Comparison of ENCODE assay signal across 26 cellular contexts in the genomic region with DNA sequence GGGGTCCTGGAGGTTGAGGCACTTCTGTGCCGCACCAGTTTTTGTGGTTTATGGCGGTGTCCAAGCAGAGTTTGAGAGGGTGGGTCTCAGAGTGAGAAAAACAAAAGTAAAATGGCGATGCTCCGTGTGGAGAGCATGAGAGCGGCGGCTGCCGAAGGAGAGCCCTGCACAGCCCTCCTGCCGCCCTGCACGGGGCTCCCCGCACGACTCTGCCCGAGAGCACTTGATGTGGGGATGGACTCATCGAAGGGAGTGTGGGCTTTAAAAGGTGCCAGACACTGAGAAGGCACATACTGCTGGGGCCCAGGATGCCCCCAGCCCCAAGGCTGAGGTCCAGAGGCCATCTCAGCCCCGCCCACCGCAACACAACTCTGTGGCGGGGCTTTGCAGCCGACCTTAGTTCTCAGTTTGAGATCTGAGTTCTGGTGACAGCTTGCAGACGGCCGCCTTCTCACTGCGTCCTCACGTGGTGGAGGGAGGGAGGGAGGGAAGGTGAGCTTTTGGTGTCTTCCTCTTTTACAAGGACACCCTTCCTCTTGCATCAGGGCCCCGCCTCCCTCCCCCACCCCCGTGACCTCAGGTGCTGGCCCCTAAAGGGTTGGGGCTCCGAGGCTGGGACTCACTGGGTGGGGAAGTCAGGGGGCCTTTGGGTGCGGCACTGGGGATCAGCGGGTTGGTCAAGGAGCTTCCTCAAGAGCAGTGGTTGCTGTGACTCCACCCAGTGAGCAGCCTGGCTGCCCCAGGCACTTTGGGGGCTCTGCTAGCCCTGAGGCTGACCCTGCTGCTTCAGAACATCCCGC.
DNase-seq lines count a peak whose midpoint lies in the region; ATAC-seq and TF ChIP-seq lines count a peak whose summit lies in the region.
"Had no signal": no experiment of that assay in that cellular context is flagged by ENCODE, and none has a peak within 500 bp of the region (broad histone marks: within the 10 kb centered on the region; RNA-seq: fewer than 3 reads in every experiment).

No MANE protein-coding gene starts in this region.

- H3K36me3 Mint-ChIP-seq in activated naive CD4-positive, alpha-beta T cell treated with anti-CD3 and anti-CD28 coated beads, Interleukin-2, amount 10 ng/mL, durations not matched to agents 7 days and 5 days, result peaks cover 6% of the 10 kb centered on the region
- peaks cover 12% of the 10 kb centered on the region for H3K36me3 Mint-ChIP-seq in activated naive CD4-positive, alpha-beta T cell treated with anti-CD3 and anti-CD28 coated beads for 36 hours (ENCODE audit: low read depth)
- H3K36me3 Mint-ChIP-seq in chondrocyte (ENCODE audit: low read depth), result peaks cover 6% of the 10 kb centered on the region

- no peaks in the 10 kb centered on the region for H3K4me1 ChIP-seq in suprapubic skin
- H3K4me1 ChIP-seq: pancreas had no signal

- TF ChIP-seq POLR2A in suprapubic skin (IDR thresholded peaks at IDR 0.05), result no peak

- peaks cover 1% of the 10 kb centered on the region for H3K9me3 Mint-ChIP-seq in activated naive CD4-positive, alpha-beta T cell treated with anti-CD3 and anti-CD28 coated beads, Interleukin-2, amount 10 ng/mL, durations not matched to agents 7 days and 5 days
- no peaks in the 10 kb centered on the region for H3K9me3 Mint-ChIP-seq in activated naive CD4-positive, alpha-beta T cell treated with anti-CD3 and anti-CD28 coated beads for 36 hours
- H3K9me3 Mint-ChIP-seq in chondrocyte (ENCODE audit: low read depth), result no peaks in the 10 kb centered on the region
- H3K9me3 Mint-ChIP-seq: activated B cell treated with CpG ODN at 0.5 μM for 24 hours; activated naive CD8-positive, alpha-beta T cell treated with anti-CD3 and anti-CD28 coated beads, Interleukin-2, amount 10 ng/mL, durations not matched to agents 7 days and 5 days; memory B cell had no signal

- CTCF ChIA-PET in activated naive CD4-positive, alpha-beta T cell treated with anti-CD3 and anti-CD28 coated beads, Interleukin-2, amount 10 ng/mL, durations not matched to agents 7 days and 5 days (lab: Charles Lee), result no interaction called here
- CTCF ChIA-PET in activated naive CD4-positive, alpha-beta T cell treated with anti-CD3 and anti-CD28 coated beads for 36 hours (lab: Charles Lee), result no interaction called here

- DNase-seq in activated naive CD4-positive, alpha-beta T cell treated with anti-CD3 and anti-CD28 coated beads, Interleukin-2, amount 10 ng/mL, durations not matched to agents 7 days and 5 days, result peak; percentile 15
- DNase-seq in activated naive CD4-positive, alpha-beta T cell treated with anti-CD3 and anti-CD28 coated beads for 36 hours, result no peak
- DNase-seq in chondrocyte (ENCODE audit: low spot score) (peak; percentile 69), mesenteric fat pad (ENCODE audit: low spot score) (peak; percentile 80), suprapubic skin (ENCODE audit: low spot score in 2 of 2) (peak; percentile 49 to 61), DMS79 (lab: John Stamatoyannopoulos, UW) (no peak)
- DNase-seq: activated B cell treated with CpG ODN at 0.5 μM for 24 hours; activated CD4-positive, alpha-beta T cell treated with anti-CD3 and anti-CD28 coated beads, Interleukin-2, amount 50 U/mL, for 4 hours; activated CD8-positive, alpha-beta memory T cell treated with anti-CD3 and anti-CD28 coated beads, Interleukin-2, amount 50 U/mL, for 4 hours; activated naive CD8-positive, alpha-beta T cell treated with anti-CD3 and anti-CD28 coated beads, Interleukin-2, amount 10 ng/mL, durations not matched to agents 7 days and 5 days; AML-193; GDM1; Kasumi-1; kidney glomerular epithelial cell; NCI-H1092; NCI-H187 treated with DMSO at 0.1 percent for 48 hours; NCI-H226; NCI-H774; RPMI8226; stimulated activated CD8-positive, alpha-beta memory T cell treated with anti-CD3 and anti-CD28 coated beads, Interleukin-4, amount 100 ng/mL, for 48 hours; trophoblast cell had no signal

- no peak for TF ChIP-seq EP300 in suprapubic skin (IDR thresholded peaks at IDR 0.05)

- H3K4me3 ChIP-seq in suprapubic skin, result no peak overlapping the region
- H3K4me3 ChIP-seq: pancreas had no signal

- no peak overlapping the region for H3K27ac ChIP-seq in suprapubic skin
- H3K27ac ChIP-seq: pancreas had no signal

- 92% methylated on average over 20 of the region's 27 CpGs for WGBS in suprapubic skin

- no peak overlapping the region for H3K27ac Mint-ChIP-seq in activated naive CD4-positive, alpha-beta T cell treated with anti-CD3 and anti-CD28 coated beads, Interleukin-2, amount 10 ng/mL, durations not matched to agents 7 days and 5 days
- H3K27ac Mint-ChIP-seq in activated naive CD4-positive, alpha-beta T cell treated with anti-CD3 and anti-CD28 coated beads for 36 hours, result no peak overlapping the region
- no peak overlapping the region for H3K27ac Mint-ChIP-seq in chondrocyte (ENCODE audit: unreplicated experiment)
- H3K27ac Mint-ChIP-seq: activated B cell treated with CpG ODN at 0.5 μM for 24 hours; activated naive CD8-positive, alpha-beta T cell treated with anti-CD3 and anti-CD28 coated beads, Interleukin-2, amount 10 ng/mL, durations not matched to agents 7 days and 5 days; memory B cell had no signal

- no peaks in the 10 kb centered on the region for H3K27me3 Mint-ChIP-seq in activated naive CD4-positive, alpha-beta T cell treated with anti-CD3 and anti-CD28 coated beads, Interleukin-2, amount 10 ng/mL, durations not matched to agents 7 days and 5 days
- H3K27me3 Mint-ChIP-seq in activated naive CD4-positive, alpha-beta T cell treated with anti-CD3 and anti-CD28 coated beads for 36 hours (ENCODE audit: low read depth), result no peaks in the 10 kb centered on the region
- H3K27me3 Mint-ChIP-seq in chondrocyte (ENCODE audit: low read depth), result no peaks in the 10 kb centered on the region
- H3K27me3 Mint-ChIP-seq: activated B cell treated with CpG ODN at 0.5 μM for 24 hours; activated naive CD8-positive, alpha-beta T cell treated with anti-CD3 and anti-CD28 coated beads, Interleukin-2, amount 10 ng/mL, durations not matched to agents 7 days and 5 days; memory B cell had no signal

- H3K4me3 Mint-ChIP-seq in activated naive CD4-positive, alpha-beta T cell treated with anti-CD3 and anti-CD28 coated beads, Interleukin-2, amount 10 ng/mL, durations not matched to agents 7 days and 5 days, result no peak overlapping the region
- H3K4me3 Mint-ChIP-seq in activated naive CD4-positive, alpha-beta T cell treated with anti-CD3 and anti-CD28 coated beads for 36 hours, result no peak overlapping the region
- no peak overlapping the region for H3K4me3 Mint-ChIP-seq in chondrocyte (ENCODE audit: unreplicated experiment)
- H3K4me3 Mint-ChIP-seq: activated B cell treated with CpG ODN at 0.5 μM for 24 hours; activated naive CD8-positive, alpha-beta T cell treated with anti-CD3 and anti-CD28 coated beads, Interleukin-2, amount 10 ng/mL, durations not matched to agents 7 days and 5 days; memory B cell had no signal

- peaks cover 31% of the 10 kb centered on the region for H3K36me3 ChIP-seq in suprapubic skin

- no peaks in the 10 kb centered on the region for H3K27me3 ChIP-seq in suprapubic skin
- H3K27me3 ChIP-seq: pancreas had no signal

- intact Hi-C loops in activated naive CD4-positive, alpha-beta T cell treated with anti-CD3 and anti-CD28 coated beads for 36 hours (cut with micrococcal nuclease), result no loop called here

- H3K4me1 Mint-ChIP-seq in activated naive CD4-positive, alpha-beta T cell treated with anti-CD3 and anti-CD28 coated beads, Interleukin-2, amount 10 ng/mL, durations not matched to agents 7 days and 5 days, result no peaks in the 10 kb centered on the region
- no peaks in the 10 kb centered on the region for H3K4me1 Mint-ChIP-seq in activated naive CD4-positive, alpha-beta T cell treated with anti-CD3 and anti-CD28 coated beads for 36 hours (ENCODE audit: low read depth)
- H3K4me1 Mint-ChIP-seq in chondrocyte (ENCODE audit: low read depth), result peaks cover 6% of the 10 kb centered on the region
- H3K4me1 Mint-ChIP-seq: activated B cell treated with CpG ODN at 0.5 μM for 24 hours had no signal

- TF ChIP-seq CTCF in chondrocyte (IDR thresholded peaks at IDR 0.05) (no peak), suprapubic skin (IDR thresholded peaks at IDR 0.05) (no peak)

- H3K9me3 ChIP-seq in suprapubic skin, result no peaks in the 10 kb centered on the region
- H3K9me3 ChIP-seq: pancreas had no signal

- ATAC-seq in HG02588 (IDR thresholded peaks at IDR 0.05; ENCODE audit: unreplicated experiment) (no peak), GM21619 (IDR thresholded peaks at IDR 0.05; ENCODE audit: unreplicated experiment) (no peak)
- ATAC-seq: pancreas, SK-N-SH treated with all-trans-retinoic acid at 6 μM for 48 hours had no signal

Comparison
In these comparisons a context has a peak if more than half of its experiments do, and no peak if none do; other contexts are left out.
1. DNase-seq: peak in activated naive CD4-positive, alpha-beta T cell treated with anti-CD3 and anti-CD28 coated beads, Interleukin-2, amount 10 ng/mL, durations not matched to agents 7 days and 5 days (single experiment), chondrocyte (single experiment), mesenteric fat pad (single experiment) and suprapubic skin (2 of 2); none in activated naive CD4-positive, alpha-beta T cell treated with anti-CD3 and anti-CD28 coated beads for 36 hours (single experiment) and DMS79 (single experiment).